In the genomic region with DNA sequence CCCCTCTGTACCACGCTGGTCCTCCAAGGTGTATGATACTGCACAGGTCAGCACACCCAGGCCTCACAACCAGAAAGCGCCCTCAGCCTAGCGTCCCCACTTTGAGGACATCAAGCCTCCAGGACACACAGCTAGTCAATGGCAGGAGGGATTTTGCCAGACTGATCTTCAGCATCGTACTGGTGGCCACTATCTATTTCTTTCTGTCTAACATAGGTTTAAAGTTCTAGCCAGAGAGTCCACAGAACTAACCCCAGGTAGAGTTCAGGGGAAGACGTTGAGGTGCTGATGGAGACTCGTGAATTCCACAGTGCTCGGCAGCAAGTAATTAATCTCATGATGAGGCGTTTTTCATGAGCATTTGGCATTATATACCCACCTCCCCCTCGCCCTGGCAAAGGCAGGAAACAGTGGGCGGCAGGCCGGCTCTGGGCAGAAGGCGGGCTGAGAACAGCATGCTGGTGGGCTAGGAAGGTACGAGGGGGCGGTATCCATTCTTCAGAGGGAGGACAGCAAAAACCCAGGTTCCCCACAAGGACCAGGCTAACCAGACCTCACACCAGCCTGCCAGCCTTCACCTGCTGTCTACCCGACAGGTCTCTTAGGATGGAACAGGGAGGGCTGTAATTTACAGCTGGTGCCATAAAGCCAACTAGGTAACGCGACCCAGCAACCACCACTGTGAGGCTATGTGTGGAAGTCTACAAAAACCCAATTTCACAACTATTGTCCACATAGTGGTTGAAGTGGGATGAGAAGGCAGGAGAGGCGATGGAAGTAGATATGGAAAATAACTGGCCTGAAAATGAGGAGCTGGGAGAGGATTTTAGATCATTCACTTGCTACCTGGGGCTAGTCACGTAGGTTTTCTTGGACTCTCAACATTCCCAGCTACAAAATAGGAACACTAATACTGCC, we compare ENCODE assay signal across 8 cellular contexts. TPM values are rescaled to one million over a fixed set of nuclear protein-coding genes. Genes with fewer than 3 reads are reported as not detected.
DNase-seq lines count a peak whose midpoint lies in the region; ATAC-seq, FAIRE-seq and TF ChIP-seq lines count a peak whose summit lies in the region.

No MANE protein-coding gene starts in this region.

- peak overlapping the region; percentile 62 for H3K4ac ChIP-seq in H1 (replicated peaks; ENCODE audit: insufficient read length, low read depth, low read length)

- H3K27me3 Mint-ChIP-seq in progenitor cell of endocrine pancreas = no peaks in the 10 kb centered on the region

- H3K56ac ChIP-seq in H1 (replicated peaks; ENCODE audit: insufficient read length, low read depth, low read length) = no peak overlapping the region

- DNase-seq in EH (ENCODE audit: low read depth) (peak; percentile 26), SW480 (ENCODE audit: low spot score) (peak; percentile 43), H1 (ENCODE audit: low read depth in 1 of 2, low spot score in 2 of 2) (no peak), progenitor cell of endocrine pancreas (ENCODE audit: low spot score, unreplicated experiment) (no peak), OCI-M2 (lab: John Stamatoyannopoulos, UW; ENCODE audit: unreplicated experiment) (no peak)

- CTCF ChIA-PET in H1 (lab: Charles Lee; ENCODE audit: partially characterized antibody) = interaction anchor here (0.8 to 2.8 kb wide), 9 partner anchors 17 to 117 kb away, joined by 3 to 9 read pairs (median 4); no protein-coding TSS in a partner anchor

- peak overlapping the region; percentile 92 for H2BK20ac ChIP-seq in H1 (ENCODE audit: low read length)

- no peak overlapping the region for H2AFZ ChIP-seq in H1 (ENCODE audit: low read length)

- no peak for TF ChIP-seq EP300 in H1 (IDR thresholded peaks at IDR 0.05; ENCODE audit: borderline replicate concordance in 1 of 2, low read depth in 2 of 2, low read length in 2 of 2)

- peak overlapping the region; percentile 80 for H3K18ac ChIP-seq in H1 (ENCODE audit: extremely low read depth, low read length)

- no peak for FAIRE-seq in H1 (lab: Jason Lieb, UNC)

- no peak overlapping the region for H3K14ac ChIP-seq in H1 (ENCODE audit: insufficient read length)

- no peaks in the 10 kb centered on the region for H3K27me3 ChIP-seq in H1 (replicated peaks in 1 of 4; ENCODE audit: control insufficient read depth in 3 of 4, extremely low read depth in 1 of 4, insufficient read depth in 3 of 4, low read length in 3 of 4)

- peaks cover 76% of the 10 kb centered on the region for H3K4me1 Mint-ChIP-seq in progenitor cell of endocrine pancreas (ENCODE audit: low read depth)

- H3K27ac ChIP-seq in H1 (ENCODE audit: low read depth, low read length) = peak overlapping the region; percentile 77

- H4K91ac ChIP-seq in H1 (replicated peaks; ENCODE audit: insufficient read length, low read length) = peak overlapping the region; percentile 75

- peak overlapping the region; percentile 99 for H3K27ac Mint-ChIP-seq in progenitor cell of endocrine pancreas

- H3K23me2 ChIP-seq in H1 (ENCODE audit: low read depth, low read length) = no peaks in the 10 kb centered on the region

- H4K20me1 ChIP-seq in H1 (replicated peaks in 1 of 2; ENCODE audit: control insufficient read depth in 1 of 2, insufficient read depth in 2 of 2, low read length in 2 of 2) = peaks cover 3 to 21% of the 10 kb centered on the region in 2 experiments

- H3K36me3 ChIP-seq in H1 (ENCODE audit: control insufficient read depth in 2 of 4, insufficient read depth in 4 of 4, low read length in 3 of 4) = no peaks in the 10 kb centered on the region

- H2BK15ac ChIP-seq in H1 (ENCODE audit: low read length) = peak overlapping the region; percentile 55; the same call in 1 of the 2 replicates

- no peak for TF ChIP-seq RAD21 in H1 (IDR thresholded peaks at IDR 0.05 in 1 of 2, conservative IDR thresholded peaks at IDR 0.05 in 1 of 2; ENCODE audit: low read depth in 2 of 2, low read length in 2 of 2)

- H3K4me3 Mint-ChIP-seq in progenitor cell of endocrine pancreas (ENCODE audit: low read depth) = peak overlapping the region; percentile 12

- peak overlapping the region; percentile 77 for H4K5ac ChIP-seq in H1 (ENCODE audit: insufficient read length, low read depth, low read length)

- POLR2A ChIA-PET in H1 (lab: Charles Lee; ENCODE audit: partially characterized antibody) = interaction anchor here (0.7 to 16.5 kb wide), 11 partner anchors 10 to 86 kb away, joined by 3 to 263 read pairs (median 4); partner anchors contain the start of gene MYH9

- H4K8ac ChIP-seq in H1 (ENCODE audit: extremely low read depth, insufficient read depth, low read length) = peak overlapping the region; percentile 66

- H3K9me3 Mint-ChIP-seq in progenitor cell of endocrine pancreas (ENCODE audit: low read depth) = no peaks in the 10 kb centered on the region

- no peak for TF ChIP-seq CTCF in H1 (IDR thresholded peaks at IDR 0.05; ENCODE audit: control extremely low read depth in 1 of 3, insufficient read depth in 1 of 3, low read depth in 1 of 3, low read length in 3 of 3)
- no peak for TF ChIP-seq CTCF in progenitor cell of endocrine pancreas (IDR thresholded peaks at IDR 0.05; ENCODE audit: unreplicated experiment)

- H3K9ac ChIP-seq in H1 (replicated peaks in 1 of 4; ENCODE audit: extremely low read depth in 1 of 4, low read depth in 3 of 4, low read length in 3 of 4) = peak overlapping the region in 3 of 4 experiments; percentile 35 to 61 (median 36); a peak in 3 of 7 replicates

- H2AK5ac ChIP-seq in H1 (ENCODE audit: low read depth, low read length) = peak overlapping the region; percentile 99

- no peak overlapping the region for H3K23ac ChIP-seq in H1 (ENCODE audit: insufficient read length)

- H3K36me3 Mint-ChIP-seq in progenitor cell of endocrine pancreas (ENCODE audit: insufficient read depth) = no peaks in the 10 kb centered on the region

- no peak for TF ChIP-seq POLR2A in H1 (IDR thresholded peaks at IDR 0.05; ENCODE audit: control extremely low read depth in 1 of 2, low read depth in 2 of 2, low read length in 2 of 2)

- H3K9me3 ChIP-seq in H1 (ENCODE audit: insufficient read depth in 2 of 2, low read depth in 1 of 2, low read length in 1 of 2) = no peaks in the 10 kb centered on the region

- ATAC-seq in HG03025 (IDR thresholded peaks at IDR 0.05; ENCODE audit: low FRiP score, unreplicated experiment) (no peak), HG02938 (IDR thresholded peaks at IDR 0.05; ENCODE audit: unreplicated experiment) (no peak), GM19023 (IDR thresholded peaks at IDR 0.05; ENCODE audit: unreplicated experiment) (no peak)

- H2BK12ac ChIP-seq in H1 (ENCODE audit: low read depth, low read length) = peak overlapping the region; percentile 95

- peaks cover 18 to 97% of the 10 kb centered on the region in 2 experiments for H3K79me2 ChIP-seq in H1 (ENCODE audit: control insufficient read depth in 1 of 2, insufficient read depth in 2 of 2, low read length in 2 of 2)

- H3K79me1 ChIP-seq in H1 (ENCODE audit: low read depth, low read length) = peaks cover 25% of the 10 kb centered on the region

- H3K4me3 ChIP-seq in H1 (ENCODE audit: extremely low read depth in 1 of 4, insufficient read depth in 2 of 4, low read depth in 3 of 4, low read length in 4 of 4) = peak overlapping the region in 1 of 4 experiments; percentile 44; a peak in 3 of 8 replicates

- H3K4me1 ChIP-seq in H1 (replicated peaks in 1 of 4; ENCODE audit: control insufficient read depth in 3 of 4, insufficient read depth in 4 of 4, low read length in 3 of 4) = peaks cover 41 to 60% (median 56%) of the 10 kb centered on the region in 4 experiments

- peak overlapping the region; percentile 61 to 65 for H3K4me2 ChIP-seq in H1 (ENCODE audit: insufficient read depth in 1 of 2, low read depth in 2 of 2, low read length in 2 of 2)

- peak overlapping the region; percentile 22 for H2BK120ac ChIP-seq in H1 (replicated peaks; ENCODE audit: low read depth, low read length)

- peak overlapping the region; percentile 95 for H2BK5ac ChIP-seq in H1 (ENCODE audit: low read depth, low read length)

- WGBS in H1 (ENCODE audit: extremely low coverage in 1 of 2, insufficient coverage in 1 of 2, insufficient read length in 1 of 2, insufficient replicate concordance in 2 of 2, low coverage in 1 of 2, low lambda C conversion rate in 2 of 2, missing lambda C conversion rate in 1 of 2), 2 experiments = 42% methylated on average over 17 of the region's 19 CpGs; no CpG with 5 or more reads in 1 of the 2 experiments

TF ChIP-seq in H1, 55 proteins besides CTCF, POLR2A, EP300 and RAD21 (continues in another document):
- no peak for TF ChIP-seq EGR1 (IDR thresholded peaks at IDR 0.05; ENCODE audit: borderline replicate concordance, low read depth, low read length)
- no peak for TF ChIP-seq SIX5 (IDR thresholded peaks at IDR 0.05; ENCODE audit: low read depth, low read length)
- TF ChIP-seq NANOG (IDR thresholded peaks at IDR 0.05; ENCODE audit: insufficient read depth, low read depth, low read length, poor library complexity, severe bottlenecking) = no peak
- peak; percentile 40; the same call in 1 of the 2 replicates for TF ChIP-seq POLR2AphosphoS5 (IDR thresholded peaks at IDR 0.05; ENCODE audit: low read depth, low read length)

RNA-seq across cellular contexts. Expression of gene MYH9, which starts 18.5 kb away (rescaled TPM):
- total RNA-seq in H1 (2021; fragmentation: NEBNext Ultra II Directional; extraction: Animal tissue kit (Norgen Biotek cat#: 25700)) = 295 and 322 TPM in 2 replicates
- polyA plus RNA-seq in H1 (2011; rRNA removed) = 24.9 and 37.2 TPM in 2 replicates
- 53.6 TPM for polyA plus RNA-seq in H1 (2011; cell fraction: cytosol; rRNA removed)
- 110 TPM for polyA plus RNA-seq in H1 (2011; cell fraction: nucleus; rRNA removed)
- polyA plus RNA-seq in H1 (2012, experiment 1 of 2) = 140 to 212 TPM (median 199 TPM) in 4 replicates
- polyA plus RNA-seq in H1 (2012, experiment 2 of 2) = 59.9 TPM
- 89.1 TPM for polyA plus RNA-seq in H1 (2013, experiment 1 of 2)
- 76.1 TPM for polyA plus RNA-seq in H1 (2013, experiment 2 of 2)
- 273 and 366 TPM in 2 replicates for polyA minus RNA-seq in H1 (2011; rRNA and poly(A)+ RNA removed)
- polyA minus RNA-seq in H1 (2011; cell fraction: cytosol; rRNA and poly(A)+ RNA removed) = 92.9 TPM
- 95.2 TPM for polyA minus RNA-seq in H1 (2011; cell fraction: nucleus; rRNA and poly(A)+ RNA removed)
- 299 and 306 TPM in 2 replicates for total RNA-seq in progenitor cell of endocrine pancreas

Comparison
In these comparisons a context has a peak if more than half of its experiments do, and no peak if none do; other contexts are left out.
1. DNase-seq: peak in EH (single experiment) and SW480 (single experiment); none in H1 (0 of 2), progenitor cell of endocrine pancreas (single experiment) and OCI-M2 (single experiment).